In the genomic region with DNA sequence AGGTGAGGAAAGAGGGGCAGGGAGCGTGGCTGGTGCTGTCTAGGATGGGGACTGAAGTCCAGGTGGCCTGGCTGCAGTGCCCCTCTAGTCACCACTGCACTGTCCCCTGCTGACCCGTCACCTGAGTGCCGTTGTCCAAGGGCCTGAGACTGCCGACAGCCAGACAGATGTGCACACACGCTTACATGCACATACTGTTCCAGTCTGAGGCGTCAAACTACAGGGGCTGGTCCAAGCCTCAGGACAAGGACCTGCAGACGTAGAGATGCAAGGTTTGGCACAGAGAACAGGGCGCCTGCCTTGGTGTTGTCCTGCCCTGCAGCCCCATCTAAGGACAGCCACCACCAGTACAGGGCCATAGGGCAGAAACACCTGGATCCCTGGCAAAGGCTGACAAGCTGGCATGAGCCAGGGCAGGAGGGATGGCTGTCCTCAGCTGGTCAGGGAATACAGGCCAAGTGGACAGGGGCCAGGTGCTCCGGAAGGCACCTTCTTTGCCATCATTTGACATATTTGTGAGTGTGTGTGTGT, we compare ENCODE assay signal across 8 cellular contexts. TPM values are rescaled to one million over a fixed set of nuclear protein-coding genes. Genes with fewer than 3 reads are reported as not detected.
DNase-seq lines count a peak whose midpoint lies in the region; ATAC-seq and TF ChIP-seq lines count a peak whose summit lies in the region.

No MANE protein-coding gene starts in this region.

- H3K4me3 ChIP-seq in BLaER1: peak overlapping the region; percentile 62
- H3K4me3 ChIP-seq in endodermal cell (ENCODE audit: low read length): peak overlapping the region; percentile 35

- H3K4me1 Mint-ChIP-seq in endodermal cell: peaks cover 3% of the 10 kb centered on the region
- H3K4me1 Mint-ChIP-seq in naive thymus-derived CD8-positive, alpha-beta T cell: peaks cover 4 to 32% (median 17%) of the 10 kb centered on the region in 4 donors

- WGBS in endodermal cell (ENCODE audit: insufficient coverage in 1 of 2, insufficient read length in 1 of 2), 2 experiments: 91 to 93% methylated on average over 7 to 9 of the region's 9 CpGs

- peak overlapping the region; percentile 89 for H3K4me2 ChIP-seq in BLaER1

- POLR2A ChIA-PET in naive thymus-derived CD8-positive, alpha-beta T cell (lab: Charles Lee): interaction anchor here (0.6 to 1.4 kb wide), 7 partner anchors 8 to 134 kb away, joined by 3 to 6 read pairs (median 4); partner anchors contain the start of gene WDR1

- in situ Hi-C loops in GM13977 (cut with MboI; ENCODE audit: low pct_unique_long_range_greater_than_20kb, low sequenced_read_pairs, unreplicated experiment): loop anchor here (5.0 kb wide), 1 partner anchor 257 kb away; no protein-coding TSS in a partner anchor

- H3K27me3 ChIP-seq in BLaER1 (no peaks in the 10 kb centered on the region), endodermal cell (ENCODE audit: control insufficient read depth, insufficient read depth, low read length, poor library complexity, severe bottlenecking) (no peaks in the 10 kb centered on the region)

- no peaks in the 10 kb centered on the region for H4K20me1 ChIP-seq in BLaER1

- H3K36me3 ChIP-seq in BLaER1: no peaks in the 10 kb centered on the region
- H3K36me3 ChIP-seq in endodermal cell (ENCODE audit: control insufficient read depth, insufficient read depth, low read length): no peaks in the 10 kb centered on the region

- DNase-seq in NCI-H2196 (lab: John Stamatoyannopoulos, UW; ENCODE audit: unreplicated experiment) (peak; percentile 38), endodermal cell (no peak), EL (no peak), GM13977 (ENCODE audit: low spot score) (no peak), HPDE6-E6E7 (ENCODE audit: extremely low spot score) (no peak)
- DNase-seq in naive thymus-derived CD8-positive, alpha-beta T cell: no peak

- H3K4me1 ChIP-seq in BLaER1 (peaks cover 81% of the 10 kb centered on the region), endodermal cell (ENCODE audit: control insufficient read depth, insufficient read depth, low read length) (no peaks in the 10 kb centered on the region)

- peaks cover 26% of the 10 kb centered on the region for H3K27me3 Mint-ChIP-seq in endodermal cell (ENCODE audit: insufficient read depth)
- H3K27me3 Mint-ChIP-seq in naive thymus-derived CD8-positive, alpha-beta T cell: peaks cover 0 to 1% (median 0%) of the 10 kb centered on the region in 5 donors

- no peak for ATAC-seq in naive thymus-derived CD8-positive, alpha-beta T cell
- ATAC-seq in HG03565 (IDR thresholded peaks at IDR 0.05; ENCODE audit: unreplicated experiment): no peak

- peak overlapping the region; percentile 80 for H3K9ac ChIP-seq in BLaER1
- no peak overlapping the region for H3K9ac ChIP-seq in endodermal cell (ENCODE audit: extremely low read depth, low read length, poor library complexity, severe bottlenecking)

- no peaks in the 10 kb centered on the region for H3K9me3 Mint-ChIP-seq in endodermal cell
- no peaks in the 10 kb centered on the region for H3K9me3 Mint-ChIP-seq in naive thymus-derived CD8-positive, alpha-beta T cell

- peak overlapping the region; percentile 74 for H3K4me3 Mint-ChIP-seq in endodermal cell
- H3K4me3 Mint-ChIP-seq in naive thymus-derived CD8-positive, alpha-beta T cell: peak overlapping the region; percentile 73 to 94 (median 90)

- H3K27ac ChIP-seq in BLaER1: peak overlapping the region; percentile 86
- no peak overlapping the region for H3K27ac ChIP-seq in endodermal cell (ENCODE audit: low read depth, low read length)

- TF ChIP-seq CTCF in endodermal cell (conservative IDR thresholded peaks at IDR 0.05) (no peak), GM13977 (IDR thresholded peaks at IDR 0.05; ENCODE audit: extremely low read depth, insufficient read depth, missing control alignments) (no peak)

- H3K9me3 ChIP-seq in BLaER1: no peaks in the 10 kb centered on the region
- H3K9me3 ChIP-seq in endodermal cell (ENCODE audit: control insufficient read depth, low read length): no peaks in the 10 kb centered on the region

- H3K36me3 Mint-ChIP-seq in endodermal cell (ENCODE audit: low read depth): no peaks in the 10 kb centered on the region
- H3K36me3 Mint-ChIP-seq in naive thymus-derived CD8-positive, alpha-beta T cell: no peaks in the 10 kb centered on the region

- H3K27ac Mint-ChIP-seq in endodermal cell: no peak overlapping the region
- peak overlapping the region; percentile 74 to 99 (median 96) for H3K27ac Mint-ChIP-seq in naive thymus-derived CD8-positive, alpha-beta T cell

RNA-seq across cellular contexts. Expression of gene SLC2A9, which starts 1.7 kb away (rescaled TPM):
- 1 to 10 TPM in 1 of 2 donors, under 1 TPM in 1; 0.95 to 1.9 TPM for total RNA-seq in endodermal cell
- not detected for polyA plus RNA-seq in endodermal cell (2013, experiment 1 of 2)
- not detected for polyA plus RNA-seq in endodermal cell (2013, experiment 2 of 2)
- 1 to 10 TPM; 3.0 to 3.4 TPM for total RNA-seq in naive thymus-derived CD8-positive, alpha-beta T cell
- under 1 TPM in 2 of 3 donors, not detected in 1; 0.37 to 0.92 TPM for polyA plus RNA-seq in naive thymus-derived CD8-positive, alpha-beta T cell
